Comparison of ENCODE assay signal across 25 cellular contexts in the genomic region with DNA sequence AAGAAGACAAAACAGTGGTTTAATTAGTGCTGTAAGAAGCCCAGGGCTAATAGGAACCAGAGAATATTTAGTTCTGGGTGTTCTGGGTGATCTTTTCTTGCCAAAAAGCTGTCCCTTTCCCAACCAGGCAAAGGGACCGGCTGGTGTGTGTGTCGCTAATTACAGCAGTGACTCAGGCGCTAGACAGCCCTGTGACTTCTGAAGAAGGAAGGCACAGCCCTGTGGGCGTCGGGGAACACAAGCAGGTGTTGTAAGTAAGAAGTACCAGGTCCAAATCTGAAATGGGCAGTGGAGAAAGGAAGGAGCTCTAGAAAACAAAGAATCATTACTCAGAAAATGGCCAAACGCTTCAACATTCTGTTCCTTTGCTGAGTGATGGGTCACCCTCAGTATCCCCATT.
DNase-seq lines count a peak whose midpoint lies in the region; ATAC-seq and TF ChIP-seq lines count a peak whose summit lies in the region.
"Had no signal": no experiment of that assay in that cellular context is flagged by ENCODE, and none has a peak within 500 bp of the region (broad histone marks: within the 10 kb centered on the region; RNA-seq: fewer than 3 reads in every experiment).

No MANE protein-coding gene starts in this region.

- peak overlapping the region; percentile 70 for H3K27ac Mint-ChIP-seq in glutamatergic neuron (ENCODE audit: unreplicated experiment)
- H3K27ac Mint-ChIP-seq in progenitor cell of endocrine pancreas: no peak overlapping the region
- H3K27ac Mint-ChIP-seq: activated naive CD8-positive, alpha-beta T cell treated with anti-CD3 and anti-CD28 coated beads for 36 hours; activated T-cell treated with anti-CD3 and anti-CD28 coated beads, Interleukin-2, amount 50 U/mL, for 24 hours; stimulated activated effector memory CD8-positive, alpha-beta T cell treated with anti-CD3 and anti-CD28 coated beads, Interleukin-12 subunit alpha, Interleukin-12 subunit beta, amount 100 ng/mL, for 72 hours had no signal

- H3K27me3 Mint-ChIP-seq in glutamatergic neuron (ENCODE audit: unreplicated experiment) (no peaks in the 10 kb centered on the region), progenitor cell of endocrine pancreas (no peaks in the 10 kb centered on the region)

- H3K4me1 Mint-ChIP-seq in glutamatergic neuron (ENCODE audit: low read depth, unreplicated experiment) (peaks cover 11% of the 10 kb centered on the region), progenitor cell of endocrine pancreas (ENCODE audit: low read depth) (peaks cover 20% of the 10 kb centered on the region)
- H3K4me1 Mint-ChIP-seq: activated naive CD8-positive, alpha-beta T cell treated with anti-CD3 and anti-CD28 coated beads for 36 hours; naive B cell; stimulated activated effector memory CD8-positive, alpha-beta T cell treated with anti-CD3 and anti-CD28 coated beads, Interleukin-12 subunit alpha, Interleukin-12 subunit beta, amount 100 ng/mL, for 72 hours had no signal

- ATAC-seq in HG03521 (IDR thresholded peaks at IDR 0.05; ENCODE audit: unreplicated experiment): no peak
- ATAC-seq: HCT116; left ventricle myocardium superior; stimulated activated effector memory CD8-positive, alpha-beta T cell treated with anti-CD3 and anti-CD28 coated beads, Interleukin-12 subunit alpha, Interleukin-12 subunit beta, amount 100 ng/mL, for 72 hours had no signal

- H3K36me3 Mint-ChIP-seq in glutamatergic neuron (ENCODE audit: unreplicated experiment): no peaks in the 10 kb centered on the region
- H3K36me3 Mint-ChIP-seq in progenitor cell of endocrine pancreas (ENCODE audit: insufficient read depth): no peaks in the 10 kb centered on the region
- H3K36me3 Mint-ChIP-seq: activated naive CD8-positive, alpha-beta T cell treated with anti-CD3 and anti-CD28 coated beads for 36 hours; naive B cell; stimulated activated effector memory CD8-positive, alpha-beta T cell treated with anti-CD3 and anti-CD28 coated beads, Interleukin-12 subunit alpha, Interleukin-12 subunit beta, amount 100 ng/mL, for 72 hours had no signal

- H3K9me3 Mint-ChIP-seq in glutamatergic neuron (ENCODE audit: unreplicated experiment): no peaks in the 10 kb centered on the region
- no peaks in the 10 kb centered on the region for H3K9me3 Mint-ChIP-seq in progenitor cell of endocrine pancreas (ENCODE audit: low read depth)
- H3K9me3 Mint-ChIP-seq: activated naive CD8-positive, alpha-beta T cell treated with anti-CD3 and anti-CD28 coated beads for 36 hours; activated T-cell treated with anti-CD3 and anti-CD28 coated beads, Interleukin-2, amount 50 U/mL, for 24 hours; stimulated activated effector memory CD8-positive, alpha-beta T cell treated with anti-CD3 and anti-CD28 coated beads, Interleukin-12 subunit alpha, Interleukin-12 subunit beta, amount 100 ng/mL, for 72 hours had no signal

- peak in 2 of 3 experiments; percentile 40 to 62 for DNase-seq in NCI-H1417 (lab: John Stamatoyannopoulos, UW)
- no peak for DNase-seq in NCI-H1417 treated with DMSO at 0.1 percent for 48 hours (lab: John Stamatoyannopoulos, UW)
- peak; percentile 46 for DNase-seq in NCI-H69 (lab: John Stamatoyannopoulos, UW)
- no peak for DNase-seq in glutamatergic neuron
- DNase-seq in progenitor cell of endocrine pancreas (ENCODE audit: low spot score, unreplicated experiment): no peak
- no peak for DNase-seq in NCI-H510A (lab: John Stamatoyannopoulos, UW)
- no peak for DNase-seq in activated CD4-positive, alpha-beta T cell treated with anti-CD3 and anti-CD28 coated beads, Interleukin-2, amount 50 U/mL, for 4 hours
- DNase-seq: activated CD4-positive, alpha-beta T cell treated with anti-CD3 and anti-CD28 coated beads for 48 hours; activated effector memory CD4-positive, alpha-beta T cell treated with anti-CD3 and anti-CD28 coated beads, Interleukin-2, amount 50 U/mL, for 16 hours; activated naive CD8-positive, alpha-beta T cell treated with anti-CD3 and anti-CD28 coated beads for 36 hours; activated T-cell treated with anti-CD3 and anti-CD28 coated beads, Interleukin-2, amount 50 U/mL, for 24 hours; COR-L47; DMS53; effector CD8-positive, alpha-beta T cell; Karpas-422; left ventricle myocardium superior; MV-4-11; naive B cell; NCI-H1930; psoas muscle; stimulated activated CD4-positive, alpha-beta T cell treated with anti-CD3 and anti-CD28 coated beads, Interleukin-15, amount 100 ng/mL, for 24 hours; T-helper 9 cell had no signal

- no peak overlapping the region for H3K4me3 Mint-ChIP-seq in glutamatergic neuron (ENCODE audit: unreplicated experiment)
- peak overlapping the region; percentile 40 for H3K4me3 Mint-ChIP-seq in progenitor cell of endocrine pancreas (ENCODE audit: low read depth)
- H3K4me3 Mint-ChIP-seq: activated naive CD8-positive, alpha-beta T cell treated with anti-CD3 and anti-CD28 coated beads for 36 hours; activated T-cell treated with anti-CD3 and anti-CD28 coated beads, Interleukin-2, amount 50 U/mL, for 24 hours; naive B cell; stimulated activated effector memory CD8-positive, alpha-beta T cell treated with anti-CD3 and anti-CD28 coated beads, Interleukin-12 subunit alpha, Interleukin-12 subunit beta, amount 100 ng/mL, for 72 hours had no signal

- TF ChIP-seq CTCF in glutamatergic neuron (IDR thresholded peaks at IDR 0.05; ENCODE audit: partially characterized antibody, unreplicated experiment) (no peak), progenitor cell of endocrine pancreas (IDR thresholded peaks at IDR 0.05; ENCODE audit: unreplicated experiment) (no peak)

Comparison
In these comparisons a context has a peak if more than half of its experiments do, and no peak if none do; other contexts are left out.
1. DNase-seq: peak in NCI-H1417 (2 of 3) and NCI-H69 (single experiment); none in NCI-H1417 treated with DMSO at 0.1 percent for 48 hours (single experiment), glutamatergic neuron (single experiment), progenitor cell of endocrine pancreas (single experiment), NCI-H510A (single experiment) and activated CD4-positive, alpha-beta T cell treated with anti-CD3 and anti-CD28 coated beads, Interleukin-2, amount 50 U/mL, for 4 hours (0 of 2).